8 cellular contexts compared by ENCODE assay signal in genomic region chr9:128552153-128552743, GRCh38. TPM values are rescaled to one million over a fixed set of nuclear protein-coding genes. Genes with fewer than 3 reads are reported as not detected.
DNase-seq lines count a peak whose midpoint lies in the region; ATAC-seq and TF ChIP-seq lines count a peak whose summit lies in the region.

Gene SPTAN1 (plus strand): TSS chr9:128552587. CDS start chr9:128566741, 14,154 bp downstream.

- 1% methylated on average over 25 of the region's 81 CpGs for WGBS in hepatocyte (ENCODE audit: low lambda C conversion rate, missing lambda C conversion rate)
- WGBS in aorta, 2 donors = 1% methylated on average over 58 to 81 of the region's 81 CpGs

- H4K20me1 ChIP-seq in hepatocyte (ENCODE audit: insufficient read depth, poor library complexity, severe bottlenecking) = peaks cover 14% of the 10 kb centered on the region

- no peaks in the 10 kb centered on the region for H3K9me2 ChIP-seq in hepatocyte (replicated peaks; ENCODE audit: insufficient read depth)

- H3K4me3 ChIP-seq in ascending aorta (peak within 1 kb of the TSS; percentile 94 to 96), hepatocyte (peak within 1 kb of the TSS; percentile 97), aorta (ENCODE audit: low read length in 2 of 2) (peak within 1 kb of the TSS; percentile 82 to 86)

- H3K9me3 ChIP-seq in ascending aorta (no peaks in the 10 kb centered on the region), hepatocyte (ENCODE audit: low read depth) (no peaks in the 10 kb centered on the region), aorta (ENCODE audit: control insufficient read depth, low read length) (no peaks in the 10 kb centered on the region)

- H3K4me2 ChIP-seq in hepatocyte = peak within 1 kb of the TSS; percentile 77

- H3K4me1 ChIP-seq in ascending aorta = peaks cover 5 to 43% of the 10 kb centered on the region in 2 donors
- peaks cover 41% of the 10 kb centered on the region for H3K4me1 ChIP-seq in hepatocyte (ENCODE audit: insufficient read depth)
- peaks cover 1 to 4% of the 10 kb centered on the region in 2 donors for H3K4me1 ChIP-seq in aorta (ENCODE audit: control insufficient read depth in 1 of 2, insufficient read depth in 2 of 2, low read length in 2 of 2)

- H3K27me3 ChIP-seq in ascending aorta (no peaks in the 10 kb centered on the region), hepatocyte (no peaks in the 10 kb centered on the region), aorta (ENCODE audit: control insufficient read depth in 1 of 2, insufficient read depth in 2 of 2, low read length in 1 of 2) (no peaks in the 10 kb centered on the region)

- DNase-seq in NCI-H2029 treated with DMSO at 0.1 percent for 48 hours (lab: John Stamatoyannopoulos, UW) (peak; percentile 48), T-helper 22 cell (ENCODE audit: low read depth) (peak; percentile 95), ascending aorta (ENCODE audit: low spot score in 2 of 2) (peak; percentile 64 to 93), hepatocyte (ENCODE audit: low spot score) (peak; percentile 96), retina (peak; percentile 93), aorta (peak; percentile 95 to 97)

- intact Hi-C loops in ascending aorta (cut with DNase I) = loop anchor here (1.0 to 5.0 kb wide), 5 partner anchors 48 to 180 kb away; partner anchors contain the start of genes DYNC2I2, GLE1, ODF2 and URM1
- intact Hi-C loops in aorta (cut with DNase I) = loop anchor here in 1 of 2 donors (2.0 kb wide), 1 partner anchor 47 kb away; the partner anchor contains the start of gene GLE1

- peak within 1 kb of the TSS; percentile 57 for H2AFZ ChIP-seq in hepatocyte

- ATAC-seq in GM18511 (IDR thresholded peaks at IDR 0.05; ENCODE audit: unreplicated experiment) (peak; percentile 81), HG02973 (IDR thresholded peaks at IDR 0.05; ENCODE audit: unreplicated experiment) (peak; percentile 65), aorta (ENCODE audit: low FRiP score) (peak; percentile 95)

- no peaks in the 10 kb centered on the region for H3K36me3 ChIP-seq in ascending aorta
- H3K36me3 ChIP-seq in hepatocyte (replicated peaks; ENCODE audit: insufficient read depth, low read depth) = no peaks in the 10 kb centered on the region
- no peaks in the 10 kb centered on the region for H3K36me3 ChIP-seq in aorta (ENCODE audit: control insufficient read depth in 1 of 2, insufficient read depth in 2 of 2, low read length in 1 of 2)

- H3K79me2 ChIP-seq in hepatocyte = peaks cover 44% of the 10 kb centered on the region

- peak in 2 of 3 experiments; percentile 6 to 7 for TF ChIP-seq CTCF in ascending aorta (IDR thresholded peaks at IDR 0.05)
- no peak for TF ChIP-seq CTCF in hepatocyte (IDR thresholded peaks at IDR 0.05; ENCODE audit: poor library complexity)

- H3K27ac ChIP-seq in ascending aorta (peak within 1 kb of the TSS; percentile 96 to 98), hepatocyte (peak within 1 kb of the TSS; percentile 97), aorta (ENCODE audit: low read depth in 1 of 2, low read length in 2 of 2) (peak within 1 kb of the TSS; percentile 69 to 87)

RNA-seq across cellular contexts. Expression of gene SPTAN1, which starts in this region (rescaled TPM):
- 687 TPM for total RNA-seq in ascending aorta
- total RNA-seq in hepatocyte = 182 and 184 TPM in 2 replicates
- 123 and 144 TPM in 2 replicates for polyA plus RNA-seq in hepatocyte
- 100 to 1,000 TPM; 384 to 504 TPM for total RNA-seq in aorta
- 100 to 1,000 TPM in 1 of 2 donors, 10 to 100 TPM in 1; 94.4 to 237 TPM for polyA plus RNA-seq in aorta

Comparison
In these comparisons a context has a peak if more than half of its experiments do, and no peak if none do; other contexts are left out.
1. Peak in every context shown above with its lines: DNase-seq, ATAC-seq, H3K4me3 ChIP-seq and H3K27ac ChIP-seq.